ENCODE assay signal across 3 cellular contexts in the genomic region with DNA sequence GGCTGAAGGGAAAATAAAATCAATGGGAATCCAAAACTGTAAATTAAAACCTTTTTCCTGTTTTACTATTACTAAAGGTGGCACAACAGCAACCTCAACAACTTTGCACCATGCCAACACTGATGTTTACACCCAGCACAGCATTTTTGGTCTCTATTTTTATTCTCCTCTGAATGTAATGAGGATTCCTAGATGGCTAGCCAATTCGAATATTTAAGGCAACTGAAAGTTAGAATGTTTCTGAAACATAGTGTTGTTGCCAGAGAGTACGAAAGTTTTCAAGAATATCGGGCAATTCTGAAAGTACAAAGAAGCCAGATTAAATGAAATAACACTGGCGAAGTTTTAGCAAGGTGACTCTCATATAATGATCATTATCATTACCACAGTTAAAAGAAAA.
"Had no signal": no experiment of that assay in that cellular context is flagged by ENCODE, and none has a peak within 500 bp of the region (broad histone marks: within the 10 kb centered on the region; RNA-seq: fewer than 3 reads in every experiment).

No MANE protein-coding gene starts in this region.

- H3K4me3 ChIP-seq: GM12878 had no signal

- ATAC-seq: GM12878 had no signal

- DNase-seq: GDM1, GF-D8 had no signal
